ENCODE assay signal across 20 cellular contexts in genomic region chr4:134668237-134668636, GRCh38.
DNase-seq lines count a peak whose midpoint lies in the region; ATAC-seq, FAIRE-seq and TF ChIP-seq lines count a peak whose summit lies in the region.
"Had no signal": no experiment of that assay in that cellular context is flagged by ENCODE, and none has a peak within 500 bp of the region (broad histone marks: within the 10 kb centered on the region; RNA-seq: fewer than 3 reads in every experiment).

No MANE protein-coding gene starts in this region.

- TF ChIP-seq CTCF in fibroblast of pulmonary artery (IDR thresholded peaks at IDR 0.05; ENCODE audit: low read length, missing control alignments) (no peak), spleen (IDR thresholded peaks at IDR 0.05 in 8 of 11, conservative IDR thresholded peaks at IDR 0.05 in 3 of 11) (no peak)

- H3K9me3 ChIP-seq in spleen: peaks cover 0 to 10% (median 0%) of the 10 kb centered on the region in 8 donors
- H3K9me3 ChIP-seq: neutrophil, upper lobe of left lung had no signal

- H3K27me3 ChIP-seq in spleen (replicated peaks in 1 of 7): no peaks in the 10 kb centered on the region
- H3K27me3 ChIP-seq: heart right ventricle, neutrophil, upper lobe of left lung had no signal

- WGBS in spleen, 5 donors: 66 to 82% (median 71%) methylated on average over 2 of the region's 2 CpGs

- TF ChIP-seq POLR2A in H54 (IDR thresholded peaks at IDR 0.05; ENCODE audit: low read depth, low read length): no peak
- TF ChIP-seq POLR2A in spleen (IDR thresholded peaks at IDR 0.05): no peak

- no peaks in the 10 kb centered on the region for H3K4me1 ChIP-seq in spleen
- H3K4me1 ChIP-seq: heart right ventricle, upper lobe of left lung had no signal

- FAIRE-seq in H54 (lab: Jason Lieb, UNC): no peak
- FAIRE-seq: islet of Langerhans had no signal

- no peaks in the 10 kb centered on the region for H3K36me3 ChIP-seq in spleen
- H3K36me3 ChIP-seq: heart right ventricle, neutrophil, upper lobe of left lung had no signal

- H3K4me3 ChIP-seq in fibroblast of pulmonary artery (replicated peaks; ENCODE audit: low read depth, low read length) (no peak overlapping the region), spleen (no peak overlapping the region)
- H3K4me3 ChIP-seq: heart right ventricle, upper lobe of left lung had no signal

- no peak for ATAC-seq in GM21528 (IDR thresholded peaks at IDR 0.05; ENCODE audit: low FRiP score, unreplicated experiment)
- ATAC-seq: activated CD4-positive, alpha-beta T cell treated with anti-CD3 and anti-CD28 coated beads for 36 hours; esophagus mucosa; heart right ventricle had no signal

- intact Hi-C loops in spleen (cut with DNase I; ENCODE audit: low total_unique reads): no loop called here

- DNase-seq in A172 (ENCODE audit: low spot score) (peak; percentile 16), H54 (ENCODE audit: insufficient read length, low spot score) (peak; percentile 0), NOMO-1 treated with DMSO at 0.1 percent for 48 hours (lab: John Stamatoyannopoulos, UW; ENCODE audit: unreplicated experiment) (peak; percentile 53), fibroblast of pulmonary artery (ENCODE audit: low read depth) (peak; percentile 2), NCI-H446 treated with DMSO at 0.1 percent for 48 hours (lab: John Stamatoyannopoulos, UW) (no peak), spleen (no peak), NCI-H524 treated with DMSO at 0.1 percent for 48 hours (lab: John Stamatoyannopoulos, UW) (no peak)
- DNase-seq: activated CD4-positive, alpha-beta T cell treated with anti-CD3 and anti-CD28 coated beads for 36 hours; activated CD8-positive, alpha-beta memory T cell treated with anti-CD3 and anti-CD28 coated beads, Interleukin-2, amount 50 U/mL, for 4 hours; activated naive CD4-positive, alpha-beta T cell treated with anti-CD3 and anti-CD28 coated beads for 36 hours; CD4-positive, alpha-beta memory T cell; heart right ventricle; NCI-H1930; NCI-H510A treated with DMSO at 0.1 percent for 48 hours; T-helper 2 cell; upper lobe of left lung had no signal

- H3K27ac ChIP-seq in spleen: no peak overlapping the region
- H3K27ac ChIP-seq: heart right ventricle, neutrophil, upper lobe of left lung had no signal

Comparison
In these comparisons a context has a peak if more than half of its experiments do, and no peak if none do; other contexts are left out.
1. DNase-seq: peak in A172 (single experiment), H54 (single experiment), NOMO-1 treated with DMSO at 0.1 percent for 48 hours (single experiment) and fibroblast of pulmonary artery (single experiment); none in NCI-H446 treated with DMSO at 0.1 percent for 48 hours (single experiment), spleen (single experiment) and NCI-H524 treated with DMSO at 0.1 percent for 48 hours (single experiment).